ENCODE assay signal across 15 cellular contexts in the genomic region with DNA sequence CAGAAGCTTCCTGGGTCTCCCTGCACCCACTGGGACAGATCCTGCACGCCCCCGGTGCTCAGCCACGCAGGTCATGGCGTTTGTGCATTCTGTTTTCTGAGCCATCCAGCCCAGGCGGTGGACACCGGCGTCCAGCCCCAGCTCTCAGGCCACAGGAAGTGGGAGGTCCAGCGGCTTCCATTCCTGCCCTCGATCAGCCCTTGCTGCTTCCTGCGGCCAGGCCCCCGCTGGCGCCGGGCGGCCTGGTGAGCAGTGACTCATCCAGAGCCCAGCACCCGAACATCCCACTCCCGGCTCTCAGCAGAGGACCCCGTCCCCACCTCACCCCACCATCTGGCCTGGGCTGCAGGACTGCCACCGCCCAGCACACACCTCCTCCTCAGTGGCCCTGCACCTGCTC. TPM values are rescaled to one million over a fixed set of nuclear protein-coding genes. Genes with fewer than 3 reads are reported as not detected.
DNase-seq lines count a peak whose midpoint lies in the region; ATAC-seq, FAIRE-seq and TF ChIP-seq lines count a peak whose summit lies in the region.
"Had no signal": no experiment of that assay in that cellular context is flagged by ENCODE, and none has a peak within 500 bp of the region (broad histone marks: within the 10 kb centered on the region; RNA-seq: fewer than 3 reads in every experiment).

No MANE protein-coding gene starts in this region.

- TF ChIP-seq CTCF in A549 (IDR thresholded peaks at IDR 0.05) = no peak
- TF ChIP-seq CTCF in lower lobe of right lung (IDR thresholded peaks at IDR 0.05) = no peak

- H3K27ac ChIP-seq in A549 = peak overlapping the region in 1 of 2 experiments; percentile 54; a peak in 2 of 6 replicates
- H3K27ac ChIP-seq in lower lobe of right lung = peak overlapping the region; percentile 80
- no peak overlapping the region for H3K27ac ChIP-seq in caudate nucleus (ENCODE audit: low read depth, low read length)
- H3K27ac ChIP-seq: neural progenitor cell had no signal

- peak overlapping the region; percentile 20; the same call in 1 of the 3 replicates for H3K4me2 ChIP-seq in A549
- H3K4me2 ChIP-seq: neural progenitor cell had no signal

- intact Hi-C loops in lower lobe of right lung (cut with DNase I) = no loop called here

- TF ChIP-seq RAD21 in A549 (conservative IDR thresholded peaks at IDR 0.05 in 1 of 2, IDR thresholded peaks at IDR 0.05 in 1 of 2) = no peak

- POLR2A ChIA-PET in A549 (lab: Yijun Ruan, JAX) = no interaction called here

- no peak for FAIRE-seq in A549 (lab: Jason Lieb, UNC)

- ATAC-seq in A549 (peak in 1 of 2 experiments; percentile 9; a peak in 3 of 6 replicates), lower lobe of right lung (no peak), GM18907 (IDR thresholded peaks at IDR 0.05; ENCODE audit: unreplicated experiment) (no peak)
- ATAC-seq in central memory CD8-positive, alpha-beta T cell (replicated peaks; ENCODE audit: extremely low read depth, poor library complexity, severe bottlenecking) = no peak

- H3K27ac Mint-ChIP-seq in central memory CD8-positive, alpha-beta T cell (ENCODE audit: low read depth) = peak overlapping the region; percentile 62
- H3K27ac Mint-ChIP-seq: neural progenitor cell had no signal

- no peaks in the 10 kb centered on the region for H3K36me3 ChIP-seq in lower lobe of right lung
- H3K36me3 ChIP-seq: neural progenitor cell had no signal

- WGBS in A549 (ENCODE audit: missing lambda C conversion rate) = 36% methylated on average over 17 of the region's 18 CpGs

- no peaks in the 10 kb centered on the region for H3K9me3 Mint-ChIP-seq in central memory CD8-positive, alpha-beta T cell
- H3K9me3 Mint-ChIP-seq: neural progenitor cell had no signal

- H3K9me3 ChIP-seq in A549 (no peaks in the 10 kb centered on the region), lower lobe of right lung (no peaks in the 10 kb centered on the region)

- CTCF ChIA-PET in A549 (lab: Yijun Ruan, JAX) = interaction anchor here (1.0 to 3.2 kb wide), 4 partner anchors 10 to 109 kb away, joined by 3 to 12 read pairs (median 6); no protein-coding TSS in a partner anchor

- peaks cover 13% of the 10 kb centered on the region for H3K4me1 Mint-ChIP-seq in central memory CD8-positive, alpha-beta T cell

- DNase-seq in A549 (ENCODE audit: low read depth in 1 of 2, low spot score in 1 of 2) (no peak), MV-4-11 (lab: John Stamatoyannopoulos, UW) (peak; percentile 24), lower lobe of right lung (no peak), caudate nucleus (lab: John Stamatoyannopoulos, UW) (no peak), T-helper 9 cell (no peak), SIG-M5 (lab: John Stamatoyannopoulos, UW) (no peak)
- no peak for DNase-seq in central memory CD8-positive, alpha-beta T cell (ENCODE audit: low spot score in 2 of 2)
- DNase-seq: activated naive CD4-positive, alpha-beta T cell treated with anti-CD3 and anti-CD28 coated beads, Interleukin-2, amount 50 U/mL, for 16 hours; DMS 273 treated with DMSO at 0.1 percent for 48 hours; MM.1S; NCI-H2171 treated with DMSO at 0.1 percent for 48 hours; T-helper 2 cell had no signal

- H3K27me3 ChIP-seq in lower lobe of right lung (ENCODE audit: low read depth) = peaks cover 69% of the 10 kb centered on the region

- H3K27me3 Mint-ChIP-seq in central memory CD8-positive, alpha-beta T cell = peaks cover 54% of the 10 kb centered on the region

- no peak overlapping the region for H3K4me3 Mint-ChIP-seq in central memory CD8-positive, alpha-beta T cell
- H3K4me3 Mint-ChIP-seq: neural progenitor cell had no signal

- no peak overlapping the region for H3K4me3 ChIP-seq in A549
- peak overlapping the region; percentile 6 for H3K4me3 ChIP-seq in lower lobe of right lung
- H3K4me3 ChIP-seq: coronary artery, neural progenitor cell had no signal

- no peak for TF ChIP-seq EP300 in A549 (IDR thresholded peaks at IDR 0.05)

- H3K4me1 ChIP-seq in A549 = peaks cover 25% of the 10 kb centered on the region
- peaks cover 83% of the 10 kb centered on the region for H3K4me1 ChIP-seq in lower lobe of right lung

- no peak for TF ChIP-seq POLR2A in A549 (IDR thresholded peaks at IDR 0.05; ENCODE audit: low read length)

- H3K36me3 Mint-ChIP-seq in central memory CD8-positive, alpha-beta T cell (ENCODE audit: insufficient read depth) = peaks cover 8% of the 10 kb centered on the region
- H3K36me3 Mint-ChIP-seq: neural progenitor cell had no signal

TF ChIP-seq in A549, 52 proteins besides CTCF, POLR2A, EP300 and RAD21 (continues in another document):
- TF ChIP-seq FOXS1 (CRISPR knock-in tag; IDR thresholded peaks at IDR 0.05) (no peak), MAFK (IDR thresholded peaks at IDR 0.05; ENCODE audit: partially characterized antibody) (no peak), USF2 (IDR thresholded peaks at IDR 0.05) (no peak), MAZ (IDR thresholded peaks at IDR 0.05; ENCODE audit: borderline replicate concordance, low read depth, low read length) (no peak), HES2 (IDR thresholded peaks at IDR 0.05) (no peak), CBX8 (IDR thresholded peaks at IDR 0.05) (no peak), EHF (CRISPR knock-in tag; IDR thresholded peaks at IDR 0.05) (no peak), REST (IDR thresholded peaks at IDR 0.05) (no peak), RCOR1 (IDR thresholded peaks at IDR 0.05; ENCODE audit: low read depth, low read length) (no peak)
- TF ChIP-seq, protein P1, sequence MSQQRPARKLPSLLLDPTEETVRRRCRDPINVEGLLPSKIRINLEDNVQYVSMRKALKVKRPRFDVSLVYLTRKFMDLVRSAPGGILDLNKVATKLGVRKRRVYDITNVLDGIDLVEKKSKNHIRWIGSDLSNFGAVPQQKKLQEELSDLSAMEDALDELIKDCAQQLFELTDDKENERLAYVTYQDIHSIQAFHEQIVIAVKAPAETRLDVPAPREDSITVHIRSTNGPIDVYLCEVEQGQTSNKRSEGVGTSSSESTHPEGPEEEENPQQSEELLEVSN (IDR thresholded peaks at IDR 0.05; ENCODE audit: borderline replicate concordance, low read depth) = no peak

RNA-seq across cellular contexts. Expression of gene NUDT14, which starts 18.0 kb away (rescaled TPM):
- polyA plus RNA-seq in A549 (2011; rRNA removed) (11.3 and 12.6 TPM in 2 replicates), A549 (2017; fragmentation: RNase III; extraction: RNeasy Plus Mini Kit Qiagen cat#74134 plus additional on column Dnase treatment) (27.8 to 31.3 TPM (median 30.7 TPM) in 3 replicates)
- 35.8 and 42.3 TPM in 2 replicates for polyA plus RNA-seq in A549 (2012; cell fraction: cytosol; rRNA removed)
- 67.4 and 72.4 TPM in 2 replicates for polyA plus RNA-seq in A549 (2012; cell fraction: nucleus; rRNA removed)
- polyA minus RNA-seq in A549 (2011; rRNA and poly(A)+ RNA removed) = 5.1 and 8.4 TPM in 2 replicates
- 54.5 TPM for total RNA-seq in lower lobe of right lung

RNA-seq across cellular contexts. Expression of gene JAG2, which starts 30.5 kb away (rescaled TPM):
- polyA plus RNA-seq in A549 (2011; rRNA removed) = 4.8 and 5.9 TPM in 2 replicates
- 26.3 and 28.3 TPM in 2 replicates for polyA plus RNA-seq in A549 (2012; cell fraction: cytosol; rRNA removed)
- polyA plus RNA-seq in A549 (2012; cell fraction: nucleus; rRNA removed) = 145 and 149 TPM in 2 replicates
- 20.4 to 26.8 TPM (median 22.5 TPM) in 3 replicates for polyA plus RNA-seq in A549 (2017; fragmentation: RNase III; extraction: RNeasy Plus Mini Kit Qiagen cat#74134 plus additional on column Dnase treatment)
- 3.7 and 7.7 TPM in 2 replicates for polyA minus RNA-seq in A549 (2011; rRNA and poly(A)+ RNA removed)
- 29.2 TPM for total RNA-seq in lower lobe of right lung

RNA-seq across cellular contexts. Expression of gene BTBD6, which starts 49.2 kb away (rescaled TPM):
- polyA plus RNA-seq in A549 (2011; rRNA removed) (16.1 and 19.3 TPM in 2 replicates), A549 (2017; fragmentation: RNase III; extraction: RNeasy Plus Mini Kit Qiagen cat#74134 plus additional on column Dnase treatment) (31.3 to 33.9 TPM (median 33.6 TPM) in 3 replicates)
- polyA plus RNA-seq in A549 (2012; cell fraction: cytosol; rRNA removed) = 30.1 and 33.4 TPM in 2 replicates
- polyA plus RNA-seq in A549 (2012; cell fraction: nucleus; rRNA removed) = 46.1 and 49.1 TPM in 2 replicates
- polyA minus RNA-seq in A549 (2011; rRNA and poly(A)+ RNA removed) = 21.5 and 21.8 TPM in 2 replicates
- total RNA-seq in lower lobe of right lung = 53.0 TPM
